In the genomic region with DNA sequence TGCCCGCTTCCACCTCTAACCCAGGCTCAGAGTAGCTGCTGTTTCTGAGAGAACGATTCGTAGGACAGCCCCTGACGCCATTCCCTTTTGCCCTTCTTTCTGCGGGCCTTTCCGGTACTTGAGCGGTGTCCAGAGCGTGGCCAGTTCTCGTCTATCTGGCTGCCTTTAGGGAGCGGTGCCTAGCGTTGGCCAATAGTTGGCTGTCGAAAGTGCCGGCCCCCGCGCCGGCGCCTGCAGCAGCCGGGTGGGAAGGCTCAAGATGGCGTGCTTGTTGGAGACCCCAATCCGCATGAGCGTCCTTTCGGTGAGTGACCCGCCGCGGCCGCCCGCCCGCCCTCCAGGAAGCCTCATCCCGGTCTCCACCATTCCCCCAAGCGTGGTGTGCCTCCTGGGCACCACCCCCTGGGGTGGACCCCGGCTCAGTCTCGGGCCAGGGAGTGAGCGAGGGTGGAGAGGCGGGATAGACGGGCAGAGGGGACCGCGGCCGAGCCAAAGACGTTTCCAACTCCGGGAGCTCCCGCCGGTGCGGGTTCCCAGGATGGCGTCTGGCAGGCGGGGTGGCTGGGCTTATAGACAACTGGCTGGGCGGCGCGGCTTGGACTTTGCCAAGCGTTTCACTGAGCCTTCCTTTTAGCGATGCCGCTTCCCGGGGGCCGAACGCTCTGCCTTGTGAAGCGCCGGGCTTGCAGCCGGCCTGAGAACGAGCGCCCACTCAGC, we compare ENCODE assay signal across 7 cellular contexts. TPM values are rescaled to one million over a fixed set of nuclear protein-coding genes. Genes with fewer than 3 reads are reported as not detected.
DNase-seq lines count a peak whose midpoint lies in the region; ATAC-seq, FAIRE-seq and TF ChIP-seq lines count a peak whose summit lies in the region.

A gene with protein sequence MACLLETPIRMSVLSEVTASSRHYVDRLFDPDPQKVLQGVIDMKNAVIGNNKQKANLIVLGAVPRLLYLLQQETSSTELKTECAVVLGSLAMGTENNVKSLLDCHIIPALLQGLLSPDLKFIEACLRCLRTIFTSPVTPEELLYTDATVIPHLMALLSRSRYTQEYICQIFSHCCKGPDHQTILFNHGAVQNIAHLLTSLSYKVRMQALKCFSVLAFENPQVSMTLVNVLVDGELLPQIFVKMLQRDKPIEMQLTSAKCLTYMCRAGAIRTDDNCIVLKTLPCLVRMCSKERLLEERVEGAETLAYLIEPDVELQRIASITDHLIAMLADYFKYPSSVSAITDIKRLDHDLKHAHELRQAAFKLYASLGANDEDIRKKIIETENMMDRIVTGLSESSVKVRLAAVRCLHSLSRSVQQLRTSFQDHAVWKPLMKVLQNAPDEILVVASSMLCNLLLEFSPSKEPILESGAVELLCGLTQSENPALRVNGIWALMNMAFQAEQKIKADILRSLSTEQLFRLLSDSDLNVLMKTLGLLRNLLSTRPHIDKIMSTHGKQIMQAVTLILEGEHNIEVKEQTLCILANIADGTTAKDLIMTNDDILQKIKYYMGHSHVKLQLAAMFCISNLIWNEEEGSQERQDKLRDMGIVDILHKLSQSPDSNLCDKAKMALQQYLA (plus strand): TSS at position 6 of the 717 bp plus-strand sequence. CDS start 254 bp downstream, at position 260.

- no peak for FAIRE-seq in HTR-8/SVneo (lab: Jason Lieb, UNC)

- DNase-seq in GM04503 (ENCODE audit: low read depth) (peak; percentile 32), HTR-8/SVneo (ENCODE audit: insufficient read length, low spot score) (peak; percentile 97), mammary epithelial cell (peak; percentile 56)

- H3K36me3 ChIP-seq in SU-DHL-6 (ENCODE audit: low read length) (0 out of 2 replicates have a peak, but pooled peaks cover 3% of the 10 kb centered on the region), mammary epithelial cell (ENCODE audit: insufficient read depth, low read length) (peaks cover 3% of the 10 kb centered on the region), iPS-20b (ENCODE audit: insufficient read depth, low read depth, low read length) (peaks cover 27% of the 10 kb centered on the region), skeletal muscle tissue (ENCODE audit: control insufficient read depth in 3 of 3, insufficient read depth in 3 of 3, low read length in 3 of 3) (peaks cover 0 to 7% (median 4%) of the 10 kb centered on the region in 3 donors)

- WGBS in mammary epithelial cell (ENCODE audit: low coverage, missing lambda C conversion rate) = 0% methylated on average over 10 of the region's 59 CpGs

- H3F3A ChIP-seq in SU-DHL-6 (ENCODE audit: insufficient read depth) = peaks cover 5% of the 10 kb centered on the region; the same call in 1 of the 2 replicates

- in situ Hi-C loops in mammary epithelial cell (cut with MboI; ENCODE audit: low sequenced_read_pairs in 2 of 2) = loop anchor here in 1 of 2 donors (25.0 kb wide), 1 partner anchor 725 kb away; no protein-coding TSS in a partner anchor

- H3K4me3 ChIP-seq in SU-DHL-6 (ENCODE audit: insufficient read depth, low read length, poor library complexity, severe bottlenecking) (peak within 1 kb of the TSS; percentile 98), mammary epithelial cell (replicated peaks in 1 of 3; ENCODE audit: insufficient read depth in 1 of 3, low read depth in 2 of 3, low read length in 3 of 3) (peak within 1 kb of the TSS; percentile 74 to 93 (median 78)), iPS-20b (ENCODE audit: low read length) (peak within 1 kb of the TSS; percentile 86), skeletal muscle tissue (ENCODE audit: low read length in 3 of 3) (peak within 1 kb of the TSS; percentile 89 to 95 (median 92))

- H3K27me3 ChIP-seq in SU-DHL-6 (ENCODE audit: low read length) (no peaks in the 10 kb centered on the region), mammary epithelial cell (ENCODE audit: insufficient read depth, low read length) (no peaks in the 10 kb centered on the region), iPS-20b (ENCODE audit: insufficient read depth, low read length) (peaks cover 23% of the 10 kb centered on the region), skeletal muscle tissue (ENCODE audit: control insufficient read depth in 3 of 3, insufficient read depth in 3 of 3, low read length in 3 of 3) (peaks cover 0 to 2% (median 0%) of the 10 kb centered on the region in 3 donors)

- H3K79me2 ChIP-seq in SU-DHL-6 (ENCODE audit: insufficient read depth, low read length) = peaks cover 52% of the 10 kb centered on the region
- peaks cover 52% of the 10 kb centered on the region for H3K79me2 ChIP-seq in mammary epithelial cell (ENCODE audit: insufficient read depth, low read length)

- H2AFZ ChIP-seq in SU-DHL-6 (ENCODE audit: low read depth, low read length, severe bottlenecking) (peak within 1 kb of the TSS; percentile 99), mammary epithelial cell (ENCODE audit: low read depth, low read length) (peak within 1 kb of the TSS; percentile 90)

- TF ChIP-seq CTCF in SU-DHL-6 (IDR thresholded peaks at IDR 0.05; ENCODE audit: insufficient read depth, low read length, poor library complexity, severe bottlenecking) (no peak), mammary epithelial cell (conservative IDR thresholded peaks at IDR 0.05 in 1 of 2, IDR thresholded peaks at IDR 0.05 in 1 of 2; ENCODE audit: extremely low read depth in 1 of 2, insufficient read depth in 1 of 2, low read depth in 1 of 2, low read length in 2 of 2) (no peak)

- H3K4me1 ChIP-seq in mammary epithelial cell (ENCODE audit: insufficient read depth, low read length) (peaks cover 12% of the 10 kb centered on the region), iPS-20b (ENCODE audit: insufficient read depth, low read length) (peaks cover 11% of the 10 kb centered on the region), skeletal muscle tissue (ENCODE audit: control insufficient read depth in 3 of 3, insufficient read depth in 3 of 3, low read length in 3 of 3) (peaks cover 16 to 36% (median 25%) of the 10 kb centered on the region in 3 donors)

- dilution Hi-C loops in mammary epithelial cell (cut with HindIII; ENCODE audit: low sequenced_read_pairs) = no loop called here

- H3K9ac ChIP-seq in SU-DHL-6 (ENCODE audit: low read length) (peak within 1 kb of the TSS; percentile 92), mammary epithelial cell (ENCODE audit: insufficient read depth, low read length) (peak within 1 kb of the TSS; percentile 93), iPS-20b (ENCODE audit: low read depth, low read length) (peak within 1 kb of the TSS; percentile 99), skeletal muscle tissue (ENCODE audit: low read depth in 1 of 3, low read length in 3 of 3) (peak within 1 kb of the TSS; percentile 94 to 99 (median 95))

- peak within 1 kb of the TSS; percentile 74 for H3K27ac ChIP-seq in SU-DHL-6 (ENCODE audit: low read depth, low read length)
- H3K27ac ChIP-seq in mammary epithelial cell (ENCODE audit: insufficient read depth, low read depth, low read length) = peak within 1 kb of the TSS; percentile 80
- H3K27ac ChIP-seq in iPS-20b (ENCODE audit: low read length) = peak within 1 kb of the TSS; percentile 96
- peak within 1 kb of the TSS; percentile 97 for H3K27ac ChIP-seq in skeletal muscle tissue (ENCODE audit: low read depth, low read length)

- intact Hi-C loops in mammary epithelial cell (cut with micrococcal nuclease) = loop anchor here (5.0 to 10.0 kb wide), 2 partner anchors 65 to 407 kb away; a partner anchor contains a TSS

- H3K9me3 ChIP-seq in SU-DHL-6 (ENCODE audit: insufficient read depth, low read length) (no peaks in the 10 kb centered on the region), mammary epithelial cell (replicated peaks; ENCODE audit: insufficient read depth, low read length) (no peaks in the 10 kb centered on the region), iPS-20b (ENCODE audit: insufficient read depth, low read depth, low read length) (no peaks in the 10 kb centered on the region), skeletal muscle tissue (ENCODE audit: control insufficient read depth in 3 of 3, low read length in 3 of 3) (no peaks in the 10 kb centered on the region)

- ATAC-seq in GM21447 (IDR thresholded peaks at IDR 0.05; ENCODE audit: unreplicated experiment) = peak; percentile 61

- peak within 1 kb of the TSS; percentile 92 for H3K4me2 ChIP-seq in SU-DHL-6 (ENCODE audit: low read depth, low read length, poor library complexity, severe bottlenecking)
- H3K4me2 ChIP-seq in mammary epithelial cell (ENCODE audit: insufficient read depth, low read depth, low read length) = peak within 1 kb of the TSS; percentile 94

- H4K20me1 ChIP-seq in SU-DHL-6 (ENCODE audit: low read depth, low read length) (peaks cover 9% of the 10 kb centered on the region), mammary epithelial cell (ENCODE audit: insufficient read depth, low read length) (no peaks in the 10 kb centered on the region)

- CTCF ChIA-PET in mammary epithelial cell (lab: Charles Lee; ENCODE audit: low non-redundant PET) = no interaction called here

- H3K9me2 ChIP-seq in SU-DHL-6 (replicated peaks; ENCODE audit: insufficient read depth, low read length) = no peaks in the 10 kb centered on the region

- BruUV-seq in mammary epithelial cell (replicated peaks; lab: Mats Ljungman, UMichigan) = no TSS peak

RNA-seq across cellular contexts. Expression of the gene that starts here (rescaled TPM):
- total RNA-seq in mammary epithelial cell (10 to 100 TPM; 37.3 to 67.5 TPM), skeletal muscle tissue (60.5 TPM)
- polyA plus RNA-seq in mammary epithelial cell = 40.9 TPM
- polyA minus RNA-seq in mammary epithelial cell = 225 TPM

Comparison
In these comparisons a context has a peak if more than half of its experiments do, and no peak if none do; other contexts are left out.
1. Peak in every context shown above with its lines: DNase-seq, ATAC-seq, H3K4me3 ChIP-seq and H3K27ac ChIP-seq.
2. DNase-seq: peak in every context shown above with its lines; median percentile 97 in HTR-8/SVneo; 56 in mammary epithelial cell; 32 in GM04503.